8 cellular contexts compared by ENCODE assay signal in the genomic region with DNA sequence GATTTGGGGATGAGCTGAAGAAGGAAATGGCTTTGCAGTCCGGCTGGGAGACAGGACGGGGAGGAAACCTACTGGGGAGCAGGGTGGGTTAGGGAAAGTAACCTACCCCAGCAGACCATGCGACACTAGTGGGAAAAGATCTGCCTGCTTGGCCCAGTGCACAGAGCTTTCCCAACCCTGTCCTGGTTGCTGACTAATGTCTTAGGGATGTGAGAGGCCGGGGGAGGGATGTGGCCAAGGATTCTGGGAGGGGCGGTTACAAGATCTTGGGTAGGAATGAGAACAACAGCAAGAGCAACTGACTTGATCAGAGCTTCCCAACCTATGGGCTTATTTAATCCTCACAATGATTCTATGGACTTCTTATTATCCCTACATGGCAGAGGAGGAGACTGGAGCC. TPM values are rescaled to one million over a fixed set of nuclear protein-coding genes. Genes with fewer than 3 reads are reported as not detected.
DNase-seq lines count a peak whose midpoint lies in the region; ATAC-seq and TF ChIP-seq lines count a peak whose summit lies in the region.

No MANE protein-coding gene starts in this region.

- intact Hi-C loops in adrenal gland (cut with DNase I) (no loop called here), left cardiac atrium (cut with DNase I) (loop anchor here in 1 of 2 donors (5.0 kb wide), 1 partner anchor 111 kb away; no protein-coding TSS in a partner anchor)

- TF ChIP-seq CTCF in adrenal gland (IDR thresholded peaks at IDR 0.05) (no peak), retinal pigment epithelial cell (conservative IDR thresholded peaks at IDR 0.05; ENCODE audit: low read depth, low read length) (no peak)

- H3K27ac ChIP-seq in adrenal gland: peak overlapping the region in 3 of 5 donors; percentile 52 to 66 (median 64)

- no peak for TF ChIP-seq POLR2A in adrenal gland (IDR thresholded peaks at IDR 0.05)

- peaks cover 0 to 9% of the 10 kb centered on the region in 2 donors for H3K4me1 ChIP-seq in adrenal gland (replicated peaks in 1 of 2)

- H3K36me3 ChIP-seq in adrenal gland (replicated peaks in 1 of 2): no peaks in the 10 kb centered on the region

- H3K27me3 ChIP-seq in adrenal gland: no peaks in the 10 kb centered on the region

- DNase-seq in EL (peak; percentile 94), adrenal gland (peak in 6 of 7 donors; percentile 42 to 86 (median 60)), left cardiac atrium (peak; percentile 70), retinal pigment epithelial cell (ENCODE audit: low read depth) (peak; percentile 76), NCI-H146 treated with DMSO at 0.1 percent for 48 hours (lab: John Stamatoyannopoulos, UW; ENCODE audit: unreplicated experiment) (no peak), pons (ENCODE audit: low spot score) (no peak)

- ATAC-seq in left cardiac atrium (peak; percentile 70 to 82), GM21423 (IDR thresholded peaks at IDR 0.05; ENCODE audit: unreplicated experiment) (no peak), GM18867 (IDR thresholded peaks at IDR 0.05; ENCODE audit: unreplicated experiment) (no peak)

- H3K9me3 ChIP-seq in adrenal gland (replicated peaks in 1 of 3): no peaks in the 10 kb centered on the region

- H3K4me3 ChIP-seq in adrenal gland: no peak overlapping the region
- no peak overlapping the region for H3K4me3 ChIP-seq in retinal pigment epithelial cell (ENCODE audit: low read length)

- 55 to 66% (median 59%) methylated on average over 5 of the region's 5 CpGs for WGBS in adrenal gland, 4 donors

RNA-seq across cellular contexts. Expression of gene EIF5AL1, which starts 24.0 kb away (rescaled TPM):
- total RNA-seq in adrenal gland (under 1 TPM in 5 of 8 donors, not detected in 3; 0.10 to 0.57 (median 0.41) TPM), left cardiac atrium (under 1 TPM; 0.09 to 0.24 TPM)
- 1 to 10 TPM in 1 of 3 donors, under 1 TPM in 2; 0.88 to 1.9 (median 0.91) TPM for polyA plus RNA-seq in adrenal gland

RNA-seq across cellular contexts. Expression of gene ZCCHC24, which starts 42.9 kb away (rescaled TPM):
- total RNA-seq in adrenal gland: 10 to 100 TPM; 21.7 to 49.0 (median 28.8) TPM
- polyA plus RNA-seq in adrenal gland: 10 to 100 TPM in 2 of 3 donors, 1 to 10 TPM in 1; 8.7 to 19.9 (median 12.9) TPM
- 10 to 100 TPM; 52.9 to 56.6 TPM for total RNA-seq in left cardiac atrium

Comparison
In these comparisons a context has a peak if more than half of its experiments do, and no peak if none do; other contexts are left out.
1. DNase-seq: peak in EL (single experiment), adrenal gland (6 of 7), left cardiac atrium (single experiment) and retinal pigment epithelial cell (single experiment); none in NCI-H146 treated with DMSO at 0.1 percent for 48 hours (single experiment) and pons (single experiment).
2. ATAC-seq: peak in left cardiac atrium (2 of 2); none in GM21423 (single experiment) and GM18867 (single experiment).